In genomic region chr11:107924306-107924705, GRCh38 we compare ENCODE assay signal across 21 cellular contexts.
"Had no signal": no experiment of that assay in that cellular context is flagged by ENCODE, and none has a peak within 500 bp of the region (broad histone marks: within the 10 kb centered on the region; RNA-seq: fewer than 3 reads in every experiment).

No MANE protein-coding gene starts in this region.

- DNase-seq: activated B cell treated with CpG ODN at 0.5 μM for 24 hours; activated CD8-positive, alpha-beta memory T cell treated with anti-CD3 and anti-CD28 coated beads for 24 hours; activated effector memory CD4-positive, alpha-beta T cell treated with anti-CD3 and anti-CD28 coated beads, Interleukin-2, amount 50 U/mL, for 16 hours; activated naive CD4-positive, alpha-beta T cell treated with anti-CD3 and anti-CD28 coated beads, Interleukin-2, amount 10 ng/mL, durations not matched to agents 7 days and 5 days; activated naive CD8-positive, alpha-beta T cell treated with anti-CD3 and anti-CD28 coated beads, Interleukin-2, amount 10 ng/mL, durations not matched to agents 7 days and 5 days; activated T-cell treated with anti-CD3 and anti-CD28 coated beads, Interleukin-2, amount 50 U/mL, for 1 hour; cerebellar nuclear complex; colonic mucosa; effector memory CD8-positive, alpha-beta T cell; islet precursor cell; left ventricle myocardium inferior; mucosa of descending colon; spleen; stimulated activated naive CD4-positive, alpha-beta T cell treated with Interleukin-2 at 50 U/mL for 16 hours; transverse colon had no signal

- H3K4me3 ChIP-seq: ascending aorta, cardiac muscle cell, colonic mucosa, gastroesophageal sphincter, hepatocyte, left ventricle myocardium inferior, mucosa of descending colon, right atrium auricular region, spleen, transverse colon had no signal

- ATAC-seq: effector memory CD8-positive, alpha-beta T cell; gastroesophageal sphincter; mucosa of descending colon; natural killer cell treated with Interleukin-12 subunit alpha and Interleukin-12 subunit beta and Interleukin-15 and Interleukin-18, amount 100 ng/mL, for 72 hours had no signal

- H3K9me3 ChIP-seq: ascending aorta, colonic mucosa, gastroesophageal sphincter, left ventricle myocardium inferior, mucosa of descending colon, right atrium auricular region, spleen, transverse colon had no signal

- H3K27ac ChIP-seq: ascending aorta, cardiac muscle cell, colonic mucosa, gastroesophageal sphincter, hepatocyte, left ventricle myocardium inferior, right atrium auricular region, spleen, transverse colon had no signal

- H3K4me1 ChIP-seq: ascending aorta had no signal

- H3K36me3 ChIP-seq: ascending aorta, cardiac muscle cell, colonic mucosa, gastroesophageal sphincter, left ventricle myocardium inferior, right atrium auricular region, spleen, transverse colon had no signal
